In genomic region chr1:151459331-151460046, GRCh38 we compare ENCODE assay signal across 8 cellular contexts. TPM values are rescaled to one million over a fixed set of nuclear protein-coding genes. Genes with fewer than 3 reads are reported as not detected.
A peak's percentile ranks its signal among the peaks of the same experiment; 100 is the strongest.
DNase-seq lines count a peak whose midpoint lies in the region; ATAC-seq and TF ChIP-seq lines count a peak whose summit lies in the region.

POGZ (minus strand) TSS chr1:151459494; CDS start chr1:151442204, 17,290 bp downstream.

- H3K9ac ChIP-seq in iPS-18a (ENCODE audit: low read length) (peak within 1 kb of the TSS; percentile 85), skeletal muscle satellite cell (ENCODE audit: low read depth, low read length) (peak within 1 kb of the TSS; percentile 89)

- peak; percentile 98 for DNase-seq in NCI-H2227 (lab: John Stamatoyannopoulos, UW; ENCODE audit: unreplicated experiment)
- DNase-seq in T47D (ENCODE audit: low read depth in 1 of 2, low spot score in 1 of 2) = peak; percentile 96 to 99

- TF ChIP-seq CTCF in VCaP (conservative IDR thresholded peaks at IDR 0.05) = no peak

- H3K36me3 ChIP-seq in iPS-18a (ENCODE audit: control insufficient read depth, low read depth, low read length) (no peaks in the 10 kb centered on the region), skeletal muscle satellite cell (ENCODE audit: insufficient read depth, low read length) (no peaks in the 10 kb centered on the region)

- in situ Hi-C loops in T47D (cut with HindIII; ENCODE audit: low pct_unique_long_range_greater_than_20kb, low sequenced_read_pairs) = no loop called here

- peak within 1 kb of the TSS; percentile 96 for H3K27ac ChIP-seq in VCaP
- H3K27ac ChIP-seq in iPS-18a (ENCODE audit: low read length) = peak within 1 kb of the TSS; percentile 71

- no peaks in the 10 kb centered on the region for H3K9me3 ChIP-seq in iPS-18a (ENCODE audit: control insufficient read depth, low read depth, low read length)
- no peaks in the 10 kb centered on the region for H3K9me3 ChIP-seq in skeletal muscle satellite cell (replicated peaks; ENCODE audit: low read length)

- peaks cover 9% of the 10 kb centered on the region for H3K4me1 ChIP-seq in iPS-18a (ENCODE audit: control insufficient read depth, low read depth, low read length)
- peaks cover 7% of the 10 kb centered on the region for H3K4me1 ChIP-seq in skeletal muscle satellite cell (ENCODE audit: control insufficient read depth, insufficient read depth, low read length)

- peak within 1 kb of the TSS; percentile 82 for H3K4me3 ChIP-seq in iPS-18a (ENCODE audit: low read length)
- H3K4me3 ChIP-seq in skeletal muscle satellite cell (ENCODE audit: low read length) = peak within 1 kb of the TSS; percentile 76

- peak within 1 kb of the TSS; percentile 87 for H3K4me2 ChIP-seq in skeletal muscle satellite cell (ENCODE audit: low read length)

- H3K27me3 ChIP-seq in iPS-18a (ENCODE audit: control insufficient read depth, insufficient read depth, low read length) = peaks cover 18% of the 10 kb centered on the region
- peaks cover 10% of the 10 kb centered on the region for H3K27me3 ChIP-seq in skeletal muscle satellite cell (ENCODE audit: control insufficient read depth, insufficient read depth, low read length)

- peak; percentile 40 for ATAC-seq in GM18519 (IDR thresholded peaks at IDR 0.05; ENCODE audit: low FRiP score, unreplicated experiment)
- ATAC-seq in HG03097 (IDR thresholded peaks at IDR 0.05; ENCODE audit: low FRiP score, unreplicated experiment) = peak; percentile 73
- ATAC-seq in GM21619 (IDR thresholded peaks at IDR 0.05; ENCODE audit: unreplicated experiment) = no peak

RNA-seq across cellular contexts. Expression of gene POGZ, which starts in this region (rescaled TPM):
- total RNA-seq in skeletal muscle satellite cell (2012; rRNA removed) = 14.4 and 15.7 TPM in 2 replicates
